ENCODE assay signal across 18 cellular contexts in genomic region chr19:33392341-33393285, GRCh38. TPM values are rescaled to one million over a fixed set of nuclear protein-coding genes. Genes with fewer than 3 reads are reported as not detected.
DNase-seq lines count a peak whose midpoint lies in the region; TF ChIP-seq lines count a peak whose summit lies in the region.
"Had no signal": no experiment of that assay in that cellular context is flagged by ENCODE, and none has a peak within 500 bp of the region (broad histone marks: within the 10 kb centered on the region; RNA-seq: fewer than 3 reads in every experiment).

No MANE protein-coding gene starts in this region.

- no peaks in the 10 kb centered on the region for H3K79me2 ChIP-seq in mesendoderm (ENCODE audit: control insufficient read depth, insufficient read depth, low read length)

- no peak overlapping the region for H3K18ac ChIP-seq in mesendoderm (ENCODE audit: low read length)

- H3K36me3 ChIP-seq in HEK293 (ENCODE audit: control insufficient read depth in 2 of 2, insufficient read depth in 1 of 2, low read length in 2 of 2) (peaks cover 0 to under 1% of the 10 kb centered on the region in 2 experiments; a peak in 1 of 3 replicates), duodenal mucosa (ENCODE audit: control insufficient read depth in 1 of 2, insufficient read depth in 2 of 2, low read length in 2 of 2) (no peaks in the 10 kb centered on the region), ovary (no peaks in the 10 kb centered on the region), mesendoderm (ENCODE audit: control insufficient read depth, insufficient read depth, low read length) (no peaks in the 10 kb centered on the region)
- H3K36me3 ChIP-seq: breast epithelium, SJCRH30 had no signal

- peak overlapping the region; percentile 16; the same call in 1 of the 2 replicates for H3K27ac ChIP-seq in HEK293 (ENCODE audit: extremely low read depth, low read depth, low read length)
- peak overlapping the region; percentile 10 for H3K27ac ChIP-seq in duodenal mucosa (ENCODE audit: low read depth, low read length)
- no peak overlapping the region for H3K27ac ChIP-seq in ovary
- H3K27ac ChIP-seq in mesendoderm (ENCODE audit: low read depth, low read length): no peak overlapping the region
- H3K27ac ChIP-seq: C4-2B, SJCRH30 had no signal

- H2AK5ac ChIP-seq in mesendoderm (ENCODE audit: low read length): no peak overlapping the region

- H3K4me1 Mint-ChIP-seq in MCF 10A (ENCODE audit: insufficient read depth, unreplicated experiment): peaks cover 17% of the 10 kb centered on the region
- H3K4me1 Mint-ChIP-seq: IgD-negative memory B cell had no signal

- H3K36me3 Mint-ChIP-seq in MCF 10A (ENCODE audit: insufficient read depth, unreplicated experiment): peaks cover under 1% of the 10 kb centered on the region
- H3K36me3 Mint-ChIP-seq: IgD-negative memory B cell had no signal

- 42 to 55% (median 54%) methylated on average over 21 to 39 of the region's 39 CpGs for WGBS in ovary, 3 donors
- no CpG with 5 or more reads among the region's 39 CpGs for WGBS in mesendoderm (ENCODE audit: extremely low coverage, insufficient coverage, low lambda C conversion rate)

- no peak overlapping the region for H3K4me2 ChIP-seq in mesendoderm (ENCODE audit: low read length)

- TF ChIP-seq CTCF in HEK293 (tag by site-specific recombination; IDR thresholded peaks at IDR 0.05) (no peak), ovary (IDR thresholded peaks at IDR 0.05) (no peak), MCF 10A (IDR thresholded peaks at IDR 0.05; ENCODE audit: unreplicated experiment) (no peak)

- CTCF ChIA-PET in HEK293 (lab: Yijun Ruan, JAX) (interaction anchor here (0.7 to 1.8 kb wide), 9 partner anchors 16 to 379 kb away, joined by 3 to 9 read pairs (median 4); partner anchors contain the start of gene CEBPA), MCF 10A (lab: Yijun Ruan, JAX) (interaction anchor here (0.9 to 28.9 kb wide), 5 partner anchors 11 to 158 kb away, joined by 3 to 530 read pairs (median 5); no protein-coding TSS in a partner anchor)

- H4K5ac ChIP-seq in mesendoderm (ENCODE audit: low read length): no peak overlapping the region

- DNase-seq in COR-L47 (lab: John Stamatoyannopoulos, UW) (peak; percentile 30), ovary (peak; percentile 29 to 70 (median 47)), DMS153 (lab: John Stamatoyannopoulos, UW) (no peak), mesendoderm (no peak), MCF 10A (ENCODE audit: unreplicated experiment) (no peak)
- DNase-seq in activated CD4-positive, alpha-beta T cell treated with anti-CD3 and anti-CD28 coated beads, Interleukin-2, amount 50 U/mL, for 4 hours: no peak
- DNase-seq: activated CD4-positive, alpha-beta T cell treated with anti-CD3 and anti-CD28 coated beads, Interleukin-2, amount 50 U/mL, for 48 hours; activated gamma-delta T cell; effector memory CD4-positive, alpha-beta T cell; NCI-H1436; retina; stimulated activated CD4-positive, alpha-beta T cell treated with anti-CD3 and anti-CD28 coated beads, Interleukin-4, amount 100 ng/mL, for 24 hours had no signal

- TF ChIP-seq POLR2A in ovary (IDR thresholded peaks at IDR 0.05): no peak

- no peak overlapping the region for H2BK15ac ChIP-seq in mesendoderm (replicated peaks; ENCODE audit: low read depth)

- TF ChIP-seq EP300 in ovary (IDR thresholded peaks at IDR 0.05): no peak

- H3K27me3 Mint-ChIP-seq in MCF 10A (ENCODE audit: insufficient read depth, unreplicated experiment): no peaks in the 10 kb centered on the region
- H3K27me3 Mint-ChIP-seq: IgD-negative memory B cell had no signal

- intact Hi-C loops in ovary (cut with DNase I): loop anchor here in 1 of 4 donors (10.0 kb wide), 1 partner anchor 78 kb away; no protein-coding TSS in a partner anchor
- intact Hi-C loops in MCF 10A (cut with micrococcal nuclease): loop anchor here (5.0 kb wide), 1 partner anchor 90 kb away; the partner anchor contains the start of gene CEBPA

- no peak overlapping the region for H2BK5ac ChIP-seq in mesendoderm (ENCODE audit: low read length)

- no peaks in the 10 kb centered on the region for H3K79me1 ChIP-seq in mesendoderm (ENCODE audit: low read length)

- no peaks in the 10 kb centered on the region for H3K27me3 ChIP-seq in duodenal mucosa (ENCODE audit: control insufficient read depth in 1 of 2, insufficient read depth in 2 of 2, low read length in 2 of 2)
- no peaks in the 10 kb centered on the region for H3K27me3 ChIP-seq in ovary
- H3K27me3 ChIP-seq in mesendoderm (ENCODE audit: insufficient read depth, low read length, poor library complexity): no peaks in the 10 kb centered on the region
- H3K27me3 ChIP-seq: breast epithelium, SJCRH30 had no signal

- H3K9ac ChIP-seq in duodenal mucosa (ENCODE audit: low read depth in 1 of 2, low read length in 2 of 2) (no peak overlapping the region), mesendoderm (ENCODE audit: low read length) (no peak overlapping the region)

- no peak overlapping the region for H3K4me3 ChIP-seq in HEK293 (ENCODE audit: low read depth, low read length)
- peak overlapping the region; percentile 16 to 20 for H3K4me3 ChIP-seq in duodenal mucosa (ENCODE audit: low read depth in 1 of 2, low read length in 2 of 2)
- H3K4me3 ChIP-seq in ovary: no peak overlapping the region
- H3K4me3 ChIP-seq in mesendoderm (ENCODE audit: low read length): no peak overlapping the region
- H3K4me3 ChIP-seq: breast epithelium, SJCRH30 had no signal

- H3K9me3 ChIP-seq in HEK293 (ENCODE audit: control insufficient read depth, insufficient read depth, low read depth, low read length): no peaks in the 10 kb centered on the region
- H3K9me3 ChIP-seq in duodenal mucosa (ENCODE audit: control insufficient read depth in 1 of 2, low read length in 2 of 2): no peaks in the 10 kb centered on the region
- no peaks in the 10 kb centered on the region for H3K9me3 ChIP-seq in ovary
- H3K9me3 ChIP-seq: breast epithelium, SJCRH30 had no signal

- no peak overlapping the region for H3K23ac ChIP-seq in mesendoderm (ENCODE audit: low read length)

- no peak overlapping the region for H3K27ac Mint-ChIP-seq in MCF 10A (ENCODE audit: low read depth, unreplicated experiment)

- H4K8ac ChIP-seq in mesendoderm (ENCODE audit: low read depth, low read length): no peak overlapping the region

- no peak overlapping the region for H3K4ac ChIP-seq in mesendoderm (ENCODE audit: low read depth, low read length)

- H3K9me3 Mint-ChIP-seq in MCF 10A (ENCODE audit: unreplicated experiment): no peaks in the 10 kb centered on the region
- H3K9me3 Mint-ChIP-seq: IgD-negative memory B cell had no signal

- no peak overlapping the region for H3K4me3 Mint-ChIP-seq in MCF 10A (ENCODE audit: unreplicated experiment)
- H3K4me3 Mint-ChIP-seq: IgD-negative memory B cell had no signal

- POLR2A ChIA-PET in HEK293 (lab: Yijun Ruan, JAX) (interaction anchor here (0.6 to 1.8 kb wide), 4 partner anchors 14 to 370 kb away, joined by 3 to 5 read pairs (median 4); no protein-coding TSS in a partner anchor), MCF 10A (lab: Yijun Ruan, JAX) (interaction anchor here (1.0 to 1.3 kb wide), 4 partner anchors 12 to 18 kb away, joined by 3 to 4 read pairs (median 4); no protein-coding TSS in a partner anchor)

- H3K56ac ChIP-seq in mesendoderm (ENCODE audit: low read length): no peak overlapping the region

- H3K4me1 ChIP-seq in HEK293 (ENCODE audit: control insufficient read depth, insufficient read depth, low read length): peaks cover 22% of the 10 kb centered on the region
- peaks cover 61 to 70% of the 10 kb centered on the region in 2 donors for H3K4me1 ChIP-seq in duodenal mucosa (ENCODE audit: control insufficient read depth in 1 of 2, insufficient read depth in 2 of 2, low read length in 2 of 2)
- peaks cover 12% of the 10 kb centered on the region for H3K4me1 ChIP-seq in ovary (ENCODE audit: insufficient read depth)
- no peaks in the 10 kb centered on the region for H3K4me1 ChIP-seq in mesendoderm (ENCODE audit: control insufficient read depth, low read depth, low read length)

- no TSS peak for BruUV-seq in MCF 10A (replicated peaks; lab: Mats Ljungman, UMichigan)

- H2BK120ac ChIP-seq in mesendoderm (ENCODE audit: low read depth, low read length): no peak overlapping the region

TF ChIP-seq in HEK293, 187 proteins besides CTCF, POLR2A, EP300 and RAD21 (continues in another document):
- TF ChIP-seq ZIC2 (tag by site-specific recombination; IDR thresholded peaks at IDR 0.05): peak; percentile 100
- TF ChIP-seq ZNF580 (tag by site-specific recombination; IDR thresholded peaks at IDR 0.05): no peak
- TF ChIP-seq, protein P1, sequence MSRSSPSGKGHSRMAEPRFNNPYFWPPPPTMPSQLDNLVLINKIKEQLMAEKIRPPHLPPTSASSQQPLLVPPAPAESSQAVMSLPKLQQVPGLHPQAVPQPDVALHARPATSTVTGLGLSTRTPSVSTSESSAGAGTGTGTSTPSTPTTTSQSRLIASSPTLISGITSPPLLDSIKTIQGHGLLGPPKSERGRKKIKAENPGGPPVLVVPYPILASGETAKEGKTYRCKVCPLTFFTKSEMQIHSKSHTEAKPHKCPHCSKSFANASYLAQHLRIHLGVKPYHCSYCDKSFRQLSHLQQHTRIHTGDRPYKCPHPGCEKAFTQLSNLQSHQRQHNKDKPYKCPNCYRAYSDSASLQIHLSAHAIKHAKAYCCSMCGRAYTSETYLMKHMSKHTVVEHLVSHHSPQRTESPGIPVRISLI (tag by site-specific recombination; IDR thresholded peaks at IDR 0.05): no peak
- no peak for TF ChIP-seq ZNF654 (tag by site-specific recombination; IDR thresholded peaks at IDR 0.05; ENCODE audit: low read depth)
- TF ChIP-seq ZBTB21 (tag by site-specific recombination; IDR thresholded peaks at IDR 0.05): no peak
- TF ChIP-seq ZNF184 (tag by site-specific recombination; IDR thresholded peaks at IDR 0.05): no peak

RNA-seq across cellular contexts. Expression of gene CEBPG, which starts 19.1 kb away (rescaled TPM):
- total RNA-seq in ovary: 10 to 100 TPM in 4 of 7 donors, 1 to 10 TPM in 3; 7.3 to 54.6 (median 12.0) TPM
- 10 to 100 TPM in 1 of 2 donors, 1 to 10 TPM in 1; 5.6 to 12.1 TPM for polyA plus RNA-seq in ovary
- polyA plus RNA-seq in mesendoderm (2013, experiment 1 of 2): 19.1 TPM
- polyA plus RNA-seq in mesendoderm (2013, experiment 2 of 2): 19.3 TPM
- 78.5 and 91.3 TPM in 2 replicates for total RNA-seq in MCF 10A (2022)

Comparison
In these comparisons a context has a peak if more than half of its experiments do, and no peak if none do; other contexts are left out.
1. DNase-seq: peak in COR-L47 (single experiment) and ovary (5 of 5); none in DMS153 (single experiment), mesendoderm (single experiment), activated CD4-positive, alpha-beta T cell treated with anti-CD3 and anti-CD28 coated beads, Interleukin-2, amount 50 U/mL, for 4 hours (0 of 2) and MCF 10A (single experiment).
2. H3K27ac ChIP-seq: peak in HEK293 (single experiment) and duodenal mucosa (single experiment); none in ovary (0 of 2) and mesendoderm (single experiment).
3. H3K4me3 ChIP-seq: peak in duodenal mucosa (2 of 2); none in HEK293 (single experiment), ovary (single experiment) and mesendoderm (single experiment).